In the genomic region with DNA sequence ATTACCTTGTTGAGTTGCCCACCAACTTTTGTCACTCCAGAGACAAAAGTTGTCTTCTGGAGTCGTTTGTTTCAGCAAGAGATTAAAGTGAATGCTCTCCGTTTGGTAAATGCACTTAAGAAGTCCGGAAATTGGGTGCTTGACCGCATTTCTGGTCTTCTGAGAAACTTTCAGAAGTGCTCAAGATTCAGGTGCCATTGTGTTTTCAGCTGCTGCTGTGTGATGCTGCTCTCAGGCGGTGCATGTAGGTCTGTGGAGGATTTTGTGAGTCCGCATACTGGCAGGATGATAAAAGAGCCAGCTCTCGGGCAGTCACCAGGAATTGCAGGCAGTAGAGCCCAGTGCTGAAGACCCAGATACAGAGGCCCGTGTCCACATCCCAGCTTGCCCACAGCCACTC, we compare ENCODE assay signal across 16 cellular contexts.
"Had no signal": no experiment of that assay in that cellular context is flagged by ENCODE, and none has a peak within 500 bp of the region (broad histone marks: within the 10 kb centered on the region; RNA-seq: fewer than 3 reads in every experiment).

No MANE protein-coding gene starts in this region.

- H3K4me1 ChIP-seq: neural progenitor cell had no signal

- H3K27ac ChIP-seq: epithelial cell of prostate, neural progenitor cell had no signal

- DNase-seq: activated CD4-positive, CD25-positive, alpha-beta regulatory T cell treated with anti-CD3 and anti-CD28 coated beads, Interleukin-2, amount 50 U/mL, for 72 hours; activated CD8-positive, alpha-beta T cell treated with anti-CD3 and anti-CD28 coated beads for 36 hours; activated naive CD4-positive, alpha-beta T cell treated with anti-CD3 and anti-CD28 coated beads, Interleukin-2, amount 50 U/mL, for 16 hours; amniotic stem cell; effector memory CD4-positive, alpha-beta T cell; kidney; midbrain; stimulated activated naive B cell treated with anti-CD40 and anti-IgM and Interleukin-4, amounts not matched to agents 10 μg/mL and 1 μg/mL and 100 μg/mL, for 72 hours; substantia nigra; trophoblast cell had no signal

- H3K9me3 Mint-ChIP-seq: activated CD8-positive, alpha-beta T cell treated with anti-CD3 and anti-CD28 coated beads for 36 hours; central memory CD8-positive, alpha-beta T cell; neural progenitor cell; stimulated activated naive B cell treated with anti-CD40 and anti-IgM and Interleukin-4, amounts not matched to agents 10 μg/mL and 1 μg/mL and 100 μg/mL, for 72 hours had no signal

- H2AFZ ChIP-seq: neural progenitor cell had no signal

- H3K27me3 ChIP-seq: gastroesophageal sphincter had no signal

- H3K4me2 ChIP-seq: neural progenitor cell had no signal

- ATAC-seq: activated CD8-positive, alpha-beta T cell treated with anti-CD3 and anti-CD28 coated beads for 36 hours; stimulated activated naive B cell treated with anti-CD40 and anti-IgM and Interleukin-4, amounts not matched to agents 10 μg/mL and 1 μg/mL and 100 μg/mL, for 72 hours had no signal

- H3K9ac ChIP-seq: neural progenitor cell had no signal

- H3K36me3 ChIP-seq: gastroesophageal sphincter, neural progenitor cell had no signal

- FAIRE-seq: kidney had no signal

- H3K4me3 ChIP-seq: gastroesophageal sphincter, neural progenitor cell, skin epidermis had no signal

- H3K27ac Mint-ChIP-seq: activated CD8-positive, alpha-beta T cell treated with anti-CD3 and anti-CD28 coated beads for 36 hours; brain; neural progenitor cell; stimulated activated naive B cell treated with anti-CD40 and anti-IgM and Interleukin-4, amounts not matched to agents 10 μg/mL and 1 μg/mL and 100 μg/mL, for 72 hours had no signal

- H3K9me3 ChIP-seq: gastroesophageal sphincter had no signal

- H3K4me3 Mint-ChIP-seq: activated CD8-positive, alpha-beta T cell treated with anti-CD3 and anti-CD28 coated beads for 36 hours; brain; central memory CD8-positive, alpha-beta T cell; neural progenitor cell; stimulated activated naive B cell treated with anti-CD40 and anti-IgM and Interleukin-4, amounts not matched to agents 10 μg/mL and 1 μg/mL and 100 μg/mL, for 72 hours had no signal

- H3K36me3 Mint-ChIP-seq: brain, neural progenitor cell had no signal
